In the genomic region with DNA sequence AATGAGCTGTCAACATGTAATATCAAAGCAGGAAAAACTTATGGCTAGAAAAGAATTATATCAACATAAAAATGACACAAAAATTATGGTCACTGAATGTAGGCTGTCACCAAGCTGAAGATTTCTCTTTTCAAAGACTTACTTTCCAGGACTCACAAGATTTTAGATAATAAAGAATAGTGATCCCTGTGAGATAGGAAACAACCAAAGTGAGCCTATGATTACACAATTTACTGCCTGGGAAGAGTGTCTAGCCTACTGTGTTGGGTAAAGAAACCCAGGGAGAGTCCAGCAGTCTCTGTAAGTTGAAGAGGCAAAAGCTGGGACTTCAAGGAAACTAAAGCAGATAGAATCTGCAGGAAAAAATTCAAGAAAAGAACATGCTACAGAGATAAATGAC, we compare ENCODE assay signal across 2 cellular contexts.
TF ChIP-seq lines count a peak whose summit lies in the region.

No MANE protein-coding gene starts in this region.

TF ChIP-seq in SK-N-SH, 30 proteins besides CTCF, POLR2A, EP300 and RAD21 (continued from another document):
- TF ChIP-seq, protein P1, sequence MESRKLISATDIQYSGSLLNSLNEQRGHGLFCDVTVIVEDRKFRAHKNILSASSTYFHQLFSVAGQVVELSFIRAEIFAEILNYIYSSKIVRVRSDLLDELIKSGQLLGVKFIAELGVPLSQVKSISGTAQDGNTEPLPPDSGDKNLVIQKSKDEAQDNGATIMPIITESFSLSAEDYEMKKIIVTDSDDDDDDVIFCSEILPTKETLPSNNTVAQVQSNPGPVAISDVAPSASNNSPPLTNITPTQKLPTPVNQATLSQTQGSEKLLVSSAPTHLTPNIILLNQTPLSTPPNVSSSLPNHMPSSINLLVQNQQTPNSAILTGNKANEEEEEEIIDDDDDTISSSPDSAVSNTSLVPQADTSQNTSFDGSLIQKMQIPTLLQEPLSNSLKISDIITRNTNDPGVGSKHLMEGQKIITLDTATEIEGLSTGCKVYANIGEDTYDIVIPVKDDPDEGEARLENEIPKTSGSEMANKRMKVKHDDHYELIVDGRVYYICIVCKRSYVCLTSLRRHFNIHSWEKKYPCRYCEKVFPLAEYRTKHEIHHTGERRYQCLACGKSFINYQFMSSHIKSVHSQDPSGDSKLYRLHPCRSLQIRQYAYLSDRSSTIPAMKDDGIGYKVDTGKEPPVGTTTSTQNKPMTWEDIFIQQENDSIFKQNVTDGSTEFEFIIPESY (IDR thresholded peaks at IDR 0.05; ENCODE audit: borderline replicate concordance, low read depth), result no peak
- no peak for TF ChIP-seq TAF1 (IDR thresholded peaks at IDR 0.05; ENCODE audit: borderline replicate concordance, low read depth, low read length)
- TF ChIP-seq TEAD4 (IDR thresholded peaks at IDR 0.05; ENCODE audit: borderline replicate concordance, insufficient read depth), result no peak
- TF ChIP-seq SMC3 (IDR thresholded peaks at IDR 0.05; ENCODE audit: low read depth, low read length), result no peak
- no peak for TF ChIP-seq POLR2AphosphoS5 (IDR thresholded peaks at IDR 0.05; ENCODE audit: low read depth, low read length)
- no peak for TF ChIP-seq YY1 (IDR thresholded peaks at IDR 0.05; ENCODE audit: low read depth)
- TF ChIP-seq RCOR1 (IDR thresholded peaks at IDR 0.05; ENCODE audit: low read length), result no peak
- TF ChIP-seq NFIC (IDR thresholded peaks at IDR 0.05; ENCODE audit: borderline replicate concordance), result no peak
- TF ChIP-seq, protein P2, sequence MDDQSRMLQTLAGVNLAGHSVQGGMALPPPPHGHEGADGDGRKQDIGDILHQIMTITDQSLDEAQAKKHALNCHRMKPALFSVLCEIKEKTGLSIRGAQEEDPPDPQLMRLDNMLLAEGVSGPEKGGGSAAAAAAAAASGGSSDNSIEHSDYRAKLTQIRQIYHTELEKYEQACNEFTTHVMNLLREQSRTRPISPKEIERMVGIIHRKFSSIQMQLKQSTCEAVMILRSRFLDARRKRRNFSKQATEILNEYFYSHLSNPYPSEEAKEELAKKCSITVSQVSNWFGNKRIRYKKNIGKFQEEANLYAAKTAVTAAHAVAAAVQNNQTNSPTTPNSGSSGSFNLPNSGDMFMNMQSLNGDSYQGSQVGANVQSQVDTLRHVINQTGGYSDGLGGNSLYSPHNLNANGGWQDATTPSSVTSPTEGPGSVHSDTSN (IDR thresholded peaks at IDR 0.05), result no peak
- no peak for TF ChIP-seq MXI1 (IDR thresholded peaks at IDR 0.05; ENCODE audit: low read depth, low read length)

TF ChIP-seq in SK-N-SH treated with all-trans-retinoic acid at 6 μM for 48 hours, 23 proteins besides CTCF, POLR2A, EP300 and RAD21 (continued from another document):
- TF ChIP-seq, protein P3, sequence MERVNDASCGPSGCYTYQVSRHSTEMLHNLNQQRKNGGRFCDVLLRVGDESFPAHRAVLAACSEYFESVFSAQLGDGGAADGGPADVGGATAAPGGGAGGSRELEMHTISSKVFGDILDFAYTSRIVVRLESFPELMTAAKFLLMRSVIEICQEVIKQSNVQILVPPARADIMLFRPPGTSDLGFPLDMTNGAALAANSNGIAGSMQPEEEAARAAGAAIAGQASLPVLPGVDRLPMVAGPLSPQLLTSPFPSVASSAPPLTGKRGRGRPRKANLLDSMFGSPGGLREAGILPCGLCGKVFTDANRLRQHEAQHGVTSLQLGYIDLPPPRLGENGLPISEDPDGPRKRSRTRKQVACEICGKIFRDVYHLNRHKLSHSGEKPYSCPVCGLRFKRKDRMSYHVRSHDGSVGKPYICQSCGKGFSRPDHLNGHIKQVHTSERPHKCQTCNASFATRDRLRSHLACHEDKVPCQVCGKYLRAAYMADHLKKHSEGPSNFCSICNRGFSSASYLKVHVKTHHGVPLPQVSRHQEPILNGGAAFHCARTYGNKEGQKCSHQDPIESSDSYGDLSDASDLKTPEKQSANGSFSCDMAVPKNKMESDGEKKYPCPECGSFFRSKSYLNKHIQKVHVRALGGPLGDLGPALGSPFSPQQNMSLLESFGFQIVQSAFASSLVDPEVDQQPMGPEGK (CRISPR knock-in tag; IDR thresholded peaks at IDR 0.05; ENCODE audit: borderline replicate concordance), result no peak
- TF ChIP-seq RARB (CRISPR knock-in tag; IDR thresholded peaks at IDR 0.05) (no peak), ZNF70 (CRISPR knock-in tag; IDR thresholded peaks at IDR 0.05) (no peak), PPARA (CRISPR knock-in tag; IDR thresholded peaks at IDR 0.05; ENCODE audit: borderline replicate concordance) (no peak), CSDC2 (CRISPR knock-in tag; IDR thresholded peaks at IDR 0.05) (no peak), BACH2 (CRISPR knock-in tag; IDR thresholded peaks at IDR 0.05; ENCODE audit: borderline replicate concordance) (no peak), ISL1 (CRISPR knock-in tag; IDR thresholded peaks at IDR 0.05) (no peak), GLIS3 (CRISPR knock-in tag; IDR thresholded peaks at IDR 0.05) (no peak)
- TF ChIP-seq, protein P4, sequence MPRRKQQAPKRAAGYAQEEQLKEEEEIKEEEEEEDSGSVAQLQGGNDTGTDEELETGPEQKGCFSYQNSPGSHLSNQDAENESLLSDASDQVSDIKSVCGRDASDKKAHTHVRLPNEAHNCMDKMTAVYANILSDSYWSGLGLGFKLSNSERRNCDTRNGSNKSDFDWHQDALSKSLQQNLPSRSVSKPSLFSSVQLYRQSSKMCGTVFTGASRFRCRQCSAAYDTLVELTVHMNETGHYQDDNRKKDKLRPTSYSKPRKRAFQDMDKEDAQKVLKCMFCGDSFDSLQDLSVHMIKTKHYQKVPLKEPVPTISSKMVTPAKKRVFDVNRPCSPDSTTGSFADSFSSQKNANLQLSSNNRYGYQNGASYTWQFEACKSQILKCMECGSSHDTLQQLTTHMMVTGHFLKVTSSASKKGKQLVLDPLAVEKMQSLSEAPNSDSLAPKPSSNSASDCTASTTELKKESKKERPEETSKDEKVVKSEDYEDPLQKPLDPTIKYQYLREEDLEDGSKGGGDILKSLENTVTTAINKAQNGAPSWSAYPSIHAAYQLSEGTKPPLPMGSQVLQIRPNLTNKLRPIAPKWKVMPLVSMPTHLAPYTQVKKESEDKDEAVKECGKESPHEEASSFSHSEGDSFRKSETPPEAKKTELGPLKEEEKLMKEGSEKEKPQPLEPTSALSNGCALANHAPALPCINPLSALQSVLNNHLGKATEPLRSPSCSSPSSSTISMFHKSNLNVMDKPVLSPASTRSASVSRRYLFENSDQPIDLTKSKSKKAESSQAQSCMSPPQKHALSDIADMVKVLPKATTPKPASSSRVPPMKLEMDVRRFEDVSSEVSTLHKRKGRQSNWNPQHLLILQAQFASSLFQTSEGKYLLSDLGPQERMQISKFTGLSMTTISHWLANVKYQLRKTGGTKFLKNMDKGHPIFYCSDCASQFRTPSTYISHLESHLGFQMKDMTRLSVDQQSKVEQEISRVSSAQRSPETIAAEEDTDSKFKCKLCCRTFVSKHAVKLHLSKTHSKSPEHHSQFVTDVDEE (CRISPR knock-in tag; IDR thresholded peaks at IDR 0.05), result no peak
